Comparison of ENCODE assay signal across 18 cellular contexts in genomic region chr18:79902640-79903039, GRCh38. TPM values are rescaled to one million over a fixed set of nuclear protein-coding genes. Genes with fewer than 3 reads are reported as not detected.
DNase-seq lines count a peak whose midpoint lies in the region; ATAC-seq and TF ChIP-seq lines count a peak whose summit lies in the region.
"Had no signal": no experiment of that assay in that cellular context is flagged by ENCODE, and none has a peak within 500 bp of the region (broad histone marks: within the 10 kb centered on the region; RNA-seq: fewer than 3 reads in every experiment).

No MANE protein-coding gene starts in this region.

- peaks cover 0 to 7% of the 10 kb centered on the region in 2 donors for H3K4me1 ChIP-seq in right atrium auricular region
- peaks cover 0 to 3% (median 0%) of the 10 kb centered on the region in 9 donors for H3K4me1 ChIP-seq in heart right ventricle
- peaks cover 13% of the 10 kb centered on the region for H3K4me1 ChIP-seq in suprapubic skin
- H3K4me1 ChIP-seq: BE2C had no signal

- H3K36me3 Mint-ChIP-seq in T-helper 17 cell (ENCODE audit: low read depth) = peaks cover 5% of the 10 kb centered on the region

- no peaks in the 10 kb centered on the region for H3K4me1 Mint-ChIP-seq in T-helper 17 cell

- H3K9me3 ChIP-seq in right atrium auricular region (no peaks in the 10 kb centered on the region), heart right ventricle (peaks cover 0 to 37% (median 0%) of the 10 kb centered on the region in 11 donors), T-helper 17 cell (ENCODE audit: control insufficient read depth, low read length, poor library complexity, severe bottlenecking) (no peaks in the 10 kb centered on the region), suprapubic skin (peaks cover 18% of the 10 kb centered on the region)
- H3K9me3 ChIP-seq: BE2C had no signal

- H3K27ac Mint-ChIP-seq in T-helper 17 cell = peak overlapping the region; percentile 27
- H3K27ac Mint-ChIP-seq: HFFc6 had no signal

- TF ChIP-seq EP300 in suprapubic skin (IDR thresholded peaks at IDR 0.05) = no peak

- intact Hi-C loops in heart right ventricle (cut with DNase I) = no loop called here

- peak; percentile 46 for DNase-seq in right atrium auricular region (ENCODE audit: low spot score)
- DNase-seq in heart right ventricle = no peak
- no peak for DNase-seq in T-helper 17 cell
- peak; percentile 87 for DNase-seq in mesenteric fat pad (ENCODE audit: low spot score)
- DNase-seq in suprapubic skin (ENCODE audit: low spot score in 2 of 2) = peak; percentile 55 to 71
- DNase-seq in NCI-H526 treated with DMSO at 0.1 percent for 48 hours (lab: John Stamatoyannopoulos, UW) = no peak
- no peak for DNase-seq in stimulated activated CD4-positive, alpha-beta T cell treated with anti-CD3 and anti-CD28 coated beads, Interleukin-2, amount 100 ng/mL, for 24 hours
- DNase-seq: BE2C, GOT3, HFFc6, MM.1S, NCI-H187 treated with DMSO at 0.1 percent for 48 hours, NCI-H2171 treated with DMSO at 0.1 percent for 48 hours, NCI-H82, SIG-M5 had no signal

- no peak overlapping the region for H3K4me3 Mint-ChIP-seq in T-helper 17 cell
- H3K4me3 Mint-ChIP-seq: CD8-positive, alpha-beta T cell; HFFc6 had no signal

- H3K27me3 ChIP-seq in right atrium auricular region = no peaks in the 10 kb centered on the region
- H3K27me3 ChIP-seq in heart right ventricle = no peaks in the 10 kb centered on the region
- H3K27me3 ChIP-seq in suprapubic skin = no peaks in the 10 kb centered on the region
- H3K27me3 ChIP-seq: BE2C had no signal

- ATAC-seq in heart right ventricle = no peak
- ATAC-seq in T-helper 17 cell = no peak
- no peak for ATAC-seq in activated CD4-positive, CD25-positive, alpha-beta regulatory T cell treated with anti-CD3 and anti-CD28 coated beads, Interleukin-2, amount 50 U/mL, for 24 hours
- ATAC-seq: CD8-positive, alpha-beta T cell; Panc1 had no signal

- H3K27me3 Mint-ChIP-seq in T-helper 17 cell = no peaks in the 10 kb centered on the region

- H3K27ac ChIP-seq in right atrium auricular region (no peak overlapping the region), heart right ventricle (no peak overlapping the region), suprapubic skin (no peak overlapping the region)

- 97 to 98% methylated on average over 20 of the region's 20 CpGs for WGBS in heart right ventricle, 2 donors
- 93% methylated on average over 19 of the region's 20 CpGs for WGBS in suprapubic skin

- no peak for TF ChIP-seq POLR2A in suprapubic skin (IDR thresholded peaks at IDR 0.05)

- H3K4me3 ChIP-seq in right atrium auricular region (no peak overlapping the region), heart right ventricle (no peak overlapping the region), suprapubic skin (no peak overlapping the region)

- TF ChIP-seq CTCF in right atrium auricular region (IDR thresholded peaks at IDR 0.05) (no peak), heart right ventricle (IDR thresholded peaks at IDR 0.05) (no peak), suprapubic skin (IDR thresholded peaks at IDR 0.05) (no peak)

- peaks cover 4% of the 10 kb centered on the region for H3K36me3 ChIP-seq in right atrium auricular region
- H3K36me3 ChIP-seq in heart right ventricle = peaks cover 0 to 38% (median 17%) of the 10 kb centered on the region in 9 donors
- H3K36me3 ChIP-seq in suprapubic skin = peaks cover 38% of the 10 kb centered on the region
- H3K36me3 ChIP-seq: BE2C had no signal

RNA-seq across cellular contexts. Expression of gene SLC66A2, which starts 48.8 kb away (rescaled TPM):
- total RNA-seq in right atrium auricular region (10 to 100 TPM; 21.4 to 22.9 TPM), heart right ventricle (10 to 100 TPM; 21.4 to 31.0 (median 23.5) TPM), T-helper 17 cell (10 to 100 TPM; 43.6 to 56.9 TPM), mesenteric fat pad (85.9 TPM), suprapubic skin (10 to 100 TPM; 53.4 to 84.7 (median 79.3) TPM)
- polyA plus RNA-seq in heart right ventricle = 10 to 100 TPM; 28.4 to 32.3 TPM

Comparison
In these comparisons a context has a peak if more than half of its experiments do, and no peak if none do; other contexts are left out.
1. DNase-seq: peak in right atrium auricular region (single experiment), mesenteric fat pad (single experiment) and suprapubic skin (2 of 2); none in heart right ventricle (0 of 2), T-helper 17 cell (0 of 3), NCI-H526 treated with DMSO at 0.1 percent for 48 hours (single experiment) and stimulated activated CD4-positive, alpha-beta T cell treated with anti-CD3 and anti-CD28 coated beads, Interleukin-2, amount 100 ng/mL, for 24 hours (0 of 2).